In genomic region chr20:4544765-4545164, GRCh38 we compare ENCODE assay signal across 27 cellular contexts.
DNase-seq lines count a peak whose midpoint lies in the region; ATAC-seq and TF ChIP-seq lines count a peak whose summit lies in the region.
"Had no signal": no experiment of that assay in that cellular context is flagged by ENCODE, and none has a peak within 500 bp of the region (broad histone marks: within the 10 kb centered on the region; RNA-seq: fewer than 3 reads in every experiment).

No MANE protein-coding gene starts in this region.

- H3K36me3 ChIP-seq in RWPE2 (ENCODE audit: low read depth), result no peaks in the 10 kb centered on the region
- no peaks in the 10 kb centered on the region for H3K36me3 ChIP-seq in osteoblast (ENCODE audit: insufficient read depth, low read length)
- H3K36me3 ChIP-seq in OCI-LY7 (ENCODE audit: insufficient read depth, low read length), result no peaks in the 10 kb centered on the region
- H3K36me3 ChIP-seq: BLaER1 treated with 17β-estradiol and CSF1 and Interleukin-3, amounts not matched to agents 10 nM and 100 nM; upper lobe of right lung had no signal

- intact Hi-C loops in OCI-LY7 (cut with micrococcal nuclease; ENCODE audit: unreplicated experiment), result no loop called here

- ATAC-seq in RWPE2 (ENCODE audit: low read depth) (peak; percentile 21; the same call in 2 of the 3 replicates), HG03442 (IDR thresholded peaks at IDR 0.05; ENCODE audit: unreplicated experiment) (no peak)
- ATAC-seq: activated CD8-positive, alpha-beta memory T cell treated with anti-CD3 and anti-CD28 coated beads, Interleukin-2, amount 10 ng/mL, durations not matched to agents 7 days and 5 days; foreskin keratinocyte; GM12878; naive thymus-derived CD4-positive, alpha-beta T cell; stimulated activated naive CD8-positive, alpha-beta T cell treated with anti-CD3 and anti-CD28 coated beads, Interleukin-15, amount 100 ng/mL, for 72 hours; upper lobe of right lung had no signal

- no peaks in the 10 kb centered on the region for H3K9me3 ChIP-seq in RWPE2 (ENCODE audit: severe bottlenecking)
- peaks cover 2% of the 10 kb centered on the region for H3K9me3 ChIP-seq in osteoblast (ENCODE audit: low read depth, low read length)
- no peaks in the 10 kb centered on the region for H3K9me3 ChIP-seq in OCI-LY7 (ENCODE audit: low read length)
- H3K9me3 ChIP-seq: upper lobe of right lung had no signal

- BruUV-seq in OCI-LY7 (replicated peaks; lab: Mats Ljungman, UMichigan), result no TSS peak

- no peak for TF ChIP-seq CTCF in RWPE2 (IDR thresholded peaks at IDR 0.05; ENCODE audit: poor library complexity, severe bottlenecking)
- no peak for TF ChIP-seq CTCF in osteoblast (IDR thresholded peaks at IDR 0.05; ENCODE audit: extremely low read depth, low read depth, low read length)
- no peak for TF ChIP-seq CTCF in OCI-LY7 (conservative IDR thresholded peaks at IDR 0.05; ENCODE audit: low read length)

- H4K20me1 ChIP-seq in osteoblast (ENCODE audit: insufficient read depth, low read length) (no peaks in the 10 kb centered on the region), OCI-LY7 (ENCODE audit: insufficient read depth, low read length) (no peaks in the 10 kb centered on the region)
- H4K20me1 ChIP-seq: BLaER1 treated with 17β-estradiol and CSF1 and Interleukin-3, amounts not matched to agents 10 nM and 100 nM had no signal

- CTCF ChIA-PET in OCI-LY7 (lab: Charles Lee; ENCODE audit: unreplicated experiment), result no interaction called here

- no peaks in the 10 kb centered on the region for H3K27me3 ChIP-seq in RWPE2 (ENCODE audit: insufficient read depth, poor library complexity, severe bottlenecking)
- H3K27me3 ChIP-seq in osteoblast (ENCODE audit: insufficient read depth, low read length), result no peaks in the 10 kb centered on the region
- H3K27me3 ChIP-seq: BLaER1 treated with 17β-estradiol and CSF1 and Interleukin-3, amounts not matched to agents 10 nM and 100 nM; foreskin keratinocyte; upper lobe of right lung had no signal

- H3K79me2 ChIP-seq in osteoblast (ENCODE audit: insufficient read depth, low read length) (no peaks in the 10 kb centered on the region), OCI-LY7 (ENCODE audit: insufficient read depth, low read depth, low read length) (no peaks in the 10 kb centered on the region)
- H3K79me2 ChIP-seq: parathyroid adenoma had no signal

- H2AFZ ChIP-seq in osteoblast (ENCODE audit: low read length), result no peak overlapping the region
- no peak overlapping the region for H2AFZ ChIP-seq in OCI-LY7 (ENCODE audit: low read length)
- H2AFZ ChIP-seq: parathyroid adenoma, PC-9 had no signal

- H3K9me2 ChIP-seq in OCI-LY7 (ENCODE audit: insufficient read depth, low read length), result no peaks in the 10 kb centered on the region

- DNase-seq in GM04504 (ENCODE audit: low read depth) (peak; percentile 23), RWPE2 (ENCODE audit: low spot score) (no peak), epithelial cell of prostate (ENCODE audit: low read depth, low spot score) (no peak), osteoblast (ENCODE audit: insufficient read length, low spot score, missing footprints) (no peak), OCI-LY7 (ENCODE audit: low spot score) (no peak), cerebellar cortex (ENCODE audit: low spot score) (no peak), SKM-1 (lab: John Stamatoyannopoulos, UW; ENCODE audit: unreplicated experiment) (no peak)
- DNase-seq: activated CD8-positive, alpha-beta memory T cell treated with anti-CD3 and anti-CD28 coated beads, Interleukin-2, amount 10 ng/mL, durations not matched to agents 7 days and 5 days; central memory CD4-positive, alpha-beta T cell; effector CD4-positive, alpha-beta T cell; GDM1; kidney; mesendoderm; naive thymus-derived CD4-positive, alpha-beta T cell; NCI-H1694 treated with DMSO at 0.1 percent for 48 hours; NCI-H82; PC-9; stimulated activated CD4-positive, alpha-beta T cell treated with anti-CD3 and anti-CD28 coated beads, Interleukin-2, amount 100 ng/mL, for 48 hours; stimulated activated naive CD8-positive, alpha-beta T cell treated with anti-CD3 and anti-CD28 coated beads, Interleukin-15, amount 100 ng/mL, for 72 hours; T1000; upper lobe of right lung had no signal

- H3K4me2 ChIP-seq in osteoblast (ENCODE audit: insufficient read depth, low read length), result peak overlapping the region; percentile 13
- no peak overlapping the region for H3K4me2 ChIP-seq in OCI-LY7 (ENCODE audit: low read length)
- H3K4me2 ChIP-seq: BLaER1 treated with 17β-estradiol and CSF1 and Interleukin-3, amounts not matched to agents 10 nM and 100 nM; PC-9 had no signal

- no peak overlapping the region for H3K4me3 ChIP-seq in RWPE2 (ENCODE audit: severe bottlenecking)
- no peak overlapping the region for H3K4me3 ChIP-seq in osteoblast (ENCODE audit: insufficient read depth, low read length)
- H3K4me3 ChIP-seq in OCI-LY7 (ENCODE audit: low read depth, low read length, poor library complexity, severe bottlenecking), result no peak overlapping the region
- H3K4me3 ChIP-seq: BLaER1 treated with 17β-estradiol and CSF1 and Interleukin-3, amounts not matched to agents 10 nM and 100 nM; GM12878; PC-9; skin epidermis; upper lobe of right lung had no signal

- peaks cover 40% of the 10 kb centered on the region for H3K4me1 ChIP-seq in RWPE2 (ENCODE audit: insufficient read depth, poor library complexity, severe bottlenecking)
- H3K4me1 ChIP-seq in osteoblast (ENCODE audit: insufficient read depth, low read length), result peaks cover 28% of the 10 kb centered on the region
- no peaks in the 10 kb centered on the region for H3K4me1 ChIP-seq in OCI-LY7 (ENCODE audit: insufficient read depth, low read length, poor library complexity, severe bottlenecking)
- H3K4me1 ChIP-seq: BLaER1 treated with 17β-estradiol and CSF1 and Interleukin-3, amounts not matched to agents 10 nM and 100 nM; parathyroid adenoma; upper lobe of right lung had no signal

- H3K27ac ChIP-seq in RWPE2 (ENCODE audit: poor library complexity, severe bottlenecking), result peak overlapping the region; percentile 97
- H3K27ac ChIP-seq in epithelial cell of prostate, result peak overlapping the region; percentile 87
- H3K27ac ChIP-seq in osteoblast (ENCODE audit: low read depth, low read length), result peak overlapping the region; percentile 42
- H3K27ac ChIP-seq in OCI-LY7 (ENCODE audit: low read depth, low read length, poor library complexity, severe bottlenecking), result no peak overlapping the region
- H3K27ac ChIP-seq: BLaER1 treated with 17β-estradiol and CSF1 and Interleukin-3, amounts not matched to agents 10 nM and 100 nM; foreskin keratinocyte; parathyroid adenoma; PC-9; skin epidermis; upper lobe of right lung had no signal

- POLR2A ChIA-PET in OCI-LY7 (lab: Charles Lee), result no interaction called here
